In the genomic region with DNA sequence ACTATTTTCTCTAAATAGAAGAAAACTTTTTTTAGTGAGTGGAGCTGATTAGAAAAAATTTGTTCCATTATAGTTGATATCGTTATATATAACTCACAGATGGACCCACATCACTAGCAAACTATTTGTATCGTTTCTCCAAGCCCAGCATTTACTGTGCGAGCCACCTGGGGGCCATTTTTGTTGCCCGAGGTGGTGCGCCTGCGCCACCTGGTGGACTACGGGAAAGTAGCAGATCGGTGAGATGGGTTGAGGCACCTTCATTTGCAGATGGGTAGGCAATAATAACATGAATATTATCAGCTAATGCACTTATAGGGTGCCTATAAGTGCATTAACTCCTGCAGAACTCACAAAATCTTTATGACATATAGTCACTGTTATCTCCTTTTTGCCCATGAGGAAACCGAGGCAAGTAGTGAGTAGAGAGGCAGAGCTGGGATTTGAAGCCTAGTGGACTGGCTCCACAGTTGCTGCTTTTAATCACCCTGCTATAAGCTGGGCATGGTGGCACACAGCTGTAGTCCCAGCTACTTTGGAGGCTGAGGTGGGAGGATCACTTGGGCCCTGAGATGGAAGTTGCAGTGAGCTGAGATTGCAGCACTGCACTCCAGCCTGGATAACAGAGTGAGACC, we compare ENCODE assay signal across 9 cellular contexts. TPM values are rescaled to one million over a fixed set of nuclear protein-coding genes. Genes with fewer than 3 reads are reported as not detected.
DNase-seq lines count a peak whose midpoint lies in the region; ATAC-seq and TF ChIP-seq lines count a peak whose summit lies in the region.
"Had no signal": no experiment of that assay in that cellular context is flagged by ENCODE, and none has a peak within 500 bp of the region (broad histone marks: within the 10 kb centered on the region; RNA-seq: fewer than 3 reads in every experiment).

No MANE protein-coding gene starts in this region.

- no peak overlapping the region for H3K4me3 Mint-ChIP-seq in activated CD4-positive, alpha-beta memory T cell treated with anti-CD3 and anti-CD28 coated beads, Interleukin-2, amount 10 ng/mL, durations not matched to agents 7 days and 5 days
- no peak overlapping the region for H3K4me3 Mint-ChIP-seq in naive thymus-derived CD8-positive, alpha-beta T cell

- ATAC-seq in GM19372 (IDR thresholded peaks at IDR 0.05; ENCODE audit: low read depth, unreplicated experiment), result peak; percentile 67
- peak; percentile 78 to 81 for ATAC-seq in naive thymus-derived CD8-positive, alpha-beta T cell
- ATAC-seq in HG03135 (IDR thresholded peaks at IDR 0.05; ENCODE audit: unreplicated experiment), result no peak

- H3K4me1 Mint-ChIP-seq in activated CD4-positive, alpha-beta memory T cell treated with anti-CD3 and anti-CD28 coated beads, Interleukin-2, amount 10 ng/mL, durations not matched to agents 7 days and 5 days, result peaks cover 12% of the 10 kb centered on the region
- peaks cover 7 to 15% (median 8%) of the 10 kb centered on the region in 4 donors for H3K4me1 Mint-ChIP-seq in naive thymus-derived CD8-positive, alpha-beta T cell

- CTCF ChIA-PET in activated CD4-positive, alpha-beta memory T cell treated with anti-CD3 and anti-CD28 coated beads, Interleukin-2, amount 10 ng/mL, durations not matched to agents 7 days and 5 days (lab: Charles Lee), result interaction anchor here (0.6 to 2.2 kb wide), 30 partner anchors 11 to 938 kb away, joined by 3 to 15 read pairs (median 4); partner anchors contain the start of gene PIK3R5

- WGBS in testis, 2 donors, result 4 to 7% methylated on average over 9 of the region's 9 CpGs

- H3K36me3 Mint-ChIP-seq in activated CD4-positive, alpha-beta memory T cell treated with anti-CD3 and anti-CD28 coated beads, Interleukin-2, amount 10 ng/mL, durations not matched to agents 7 days and 5 days (ENCODE audit: low read depth), result no peaks in the 10 kb centered on the region
- H3K36me3 Mint-ChIP-seq in naive thymus-derived CD8-positive, alpha-beta T cell, result no peaks in the 10 kb centered on the region

- no peaks in the 10 kb centered on the region for H3K36me3 ChIP-seq in effector memory CD4-positive, alpha-beta T cell (ENCODE audit: control insufficient read depth, insufficient read depth, low read length)
- H3K36me3 ChIP-seq in testis (ENCODE audit: low read depth, missing control alignments), result no peaks in the 10 kb centered on the region

- intact Hi-C loops in testis (cut with DNase I; ENCODE audit: low total_unique reads), result loop anchor here (10.0 kb wide), 1 partner anchor 527 kb away; no protein-coding TSS in a partner anchor

- no peak overlapping the region for H3K4me3 ChIP-seq in effector memory CD4-positive, alpha-beta T cell (ENCODE audit: insufficient read depth, low read depth, low read length, poor library complexity, severe bottlenecking)
- no peak overlapping the region for H3K4me3 ChIP-seq in testis
- H3K4me3 ChIP-seq: skin epidermis had no signal

- H3K4me1 ChIP-seq in effector memory CD4-positive, alpha-beta T cell (ENCODE audit: control insufficient read depth, insufficient read depth, low read length, poor library complexity, severe bottlenecking), result peaks cover 4% of the 10 kb centered on the region
- no peaks in the 10 kb centered on the region for H3K4me1 ChIP-seq in testis

- TF ChIP-seq POLR2A in testis (IDR thresholded peaks at IDR 0.05), result no peak

- H3K27me3 ChIP-seq in effector memory CD4-positive, alpha-beta T cell (replicated peaks; ENCODE audit: control insufficient read depth, insufficient read depth, low read length, poor library complexity, severe bottlenecking), result peaks cover 14% of the 10 kb centered on the region
- H3K27me3 ChIP-seq in testis, result no peaks in the 10 kb centered on the region

- peaks cover 2% of the 10 kb centered on the region for H3K9me3 Mint-ChIP-seq in activated CD4-positive, alpha-beta memory T cell treated with anti-CD3 and anti-CD28 coated beads, Interleukin-2, amount 10 ng/mL, durations not matched to agents 7 days and 5 days
- H3K9me3 Mint-ChIP-seq in naive thymus-derived CD8-positive, alpha-beta T cell, result peaks cover 0 to 3% (median 0%) of the 10 kb centered on the region in 9 donors

- H3K27ac ChIP-seq in effector memory CD4-positive, alpha-beta T cell (ENCODE audit: insufficient read depth, low read length, poor library complexity, severe bottlenecking), result no peak overlapping the region
- no peak overlapping the region for H3K27ac ChIP-seq in testis
- H3K27ac ChIP-seq: skin epidermis had no signal

- no peaks in the 10 kb centered on the region for H3K9me3 ChIP-seq in effector memory CD4-positive, alpha-beta T cell (ENCODE audit: control insufficient read depth, low read length)
- H3K9me3 ChIP-seq in testis, result no peaks in the 10 kb centered on the region

- POLR2A ChIA-PET in activated CD4-positive, alpha-beta memory T cell treated with anti-CD3 and anti-CD28 coated beads, Interleukin-2, amount 10 ng/mL, durations not matched to agents 7 days and 5 days (lab: Charles Lee), result no interaction called here
- POLR2A ChIA-PET in naive thymus-derived CD8-positive, alpha-beta T cell (lab: Charles Lee), result interaction anchor here (0.8 to 1.0 kb wide), 2 partner anchors 32 to 588 kb away, joined by 3 to 5 read pairs; partner anchors contain the start of gene PIK3R5

- H3K27ac Mint-ChIP-seq in activated CD4-positive, alpha-beta memory T cell treated with anti-CD3 and anti-CD28 coated beads, Interleukin-2, amount 10 ng/mL, durations not matched to agents 7 days and 5 days, result no peak overlapping the region
- peak overlapping the region in 1 of 10 donors; percentile 8 for H3K27ac Mint-ChIP-seq in naive thymus-derived CD8-positive, alpha-beta T cell

- peaks cover 34% of the 10 kb centered on the region for H3K27me3 Mint-ChIP-seq in activated CD4-positive, alpha-beta memory T cell treated with anti-CD3 and anti-CD28 coated beads, Interleukin-2, amount 10 ng/mL, durations not matched to agents 7 days and 5 days
- H3K27me3 Mint-ChIP-seq in naive thymus-derived CD8-positive, alpha-beta T cell, result peaks cover 13 to 32% (median 24%) of the 10 kb centered on the region in 5 donors

- DNase-seq in Ammon's horn (ENCODE audit: low spot score) (peak; percentile 37), NCI-H748 (lab: John Stamatoyannopoulos, UW; ENCODE audit: unreplicated experiment) (peak; percentile 80), testis (peak; percentile 78)
- peak; percentile 81 for DNase-seq in activated CD4-positive, alpha-beta memory T cell treated with anti-CD3 and anti-CD28 coated beads, Interleukin-2, amount 10 ng/mL, durations not matched to agents 7 days and 5 days
- peak; percentile 54 to 65 (median 59) for DNase-seq in effector memory CD4-positive, alpha-beta T cell
- peak; percentile 62 to 85 (median 78) for DNase-seq in naive thymus-derived CD8-positive, alpha-beta T cell

- TF ChIP-seq CTCF in testis (IDR thresholded peaks at IDR 0.05), result peak; percentile 69 to 84 (median 81)

RNA-seq across cellular contexts. Expression of gene NTN1, which starts 23.2 kb away (rescaled TPM):
- not detected for total RNA-seq in activated CD4-positive, alpha-beta memory T cell treated with anti-CD3 and anti-CD28 coated beads, Interleukin-2, amount 10 ng/mL, durations not matched to agents 7 days and 5 days
- under 1 TPM in 1 of 2 experiments, not detected in 1; 0.05 TPM for total RNA-seq in naive thymus-derived CD8-positive, alpha-beta T cell
- not detected for polyA plus RNA-seq in naive thymus-derived CD8-positive, alpha-beta T cell
- total RNA-seq in testis, result 1 to 10 TPM; 7.6 to 8.8 TPM
- polyA plus RNA-seq in testis (ENCODE audit: insufficient read depth, low read depth, low replicate concordance), result 4.8 TPM

RNA-seq across cellular contexts. Expression of gene PIK3R5, which starts 32.6 kb away (rescaled TPM):
- 10 to 100 TPM; 50.3 to 52.7 TPM for total RNA-seq in activated CD4-positive, alpha-beta memory T cell treated with anti-CD3 and anti-CD28 coated beads, Interleukin-2, amount 10 ng/mL, durations not matched to agents 7 days and 5 days
- total RNA-seq in naive thymus-derived CD8-positive, alpha-beta T cell, result 100 to 1,000 TPM in 1 of 2 experiments, 10 to 100 TPM in 1; 94.1 to 104 TPM
- polyA plus RNA-seq in naive thymus-derived CD8-positive, alpha-beta T cell, result 10 to 100 TPM; 20.0 to 44.0 (median 25.8) TPM
- total RNA-seq in testis, result 10 to 100 TPM in 1 of 2 donors, 1 to 10 TPM in 1; 7.4 to 14.0 TPM
- 6.1 TPM for polyA plus RNA-seq in testis (ENCODE audit: insufficient read depth, low read depth, low replicate concordance)

Comparison
In these comparisons a context has a peak if more than half of its experiments do, and no peak if none do; other contexts are left out.
1. RNA of gene NTN1, which starts 23.2 kb away (total RNA-seq): 7.6 to 8.8 TPM in testis; 0.05 TPM in naive thymus-derived CD8-positive, alpha-beta T cell and not detected in activated CD4-positive, alpha-beta memory T cell treated with anti-CD3 and anti-CD28 coated beads, Interleukin-2, amount 10 ng/mL, durations not matched to agents 7 days and 5 days; every median in the first group is over 4 times any median in the second.
2. Peak in every context shown above with its lines, with median percentiles within 50 percentile points of each other: DNase-seq.